In genomic region chr11:117976445-117976844, GRCh38 we compare ENCODE assay signal across 1 cellular context.
TF ChIP-seq lines count a peak whose summit lies in the region.

No MANE protein-coding gene starts in this region.

TF ChIP-seq in K562, 482 proteins besides CTCF, POLR2A, EP300 and RAD21 (continues in another document):
- TF ChIP-seq ARID1B (IDR thresholded peaks at IDR 0.05): peak; percentile 54
- no peak for TF ChIP-seq USF2 (CRISPR knock-in tag; IDR thresholded peaks at IDR 0.05)
- no peak for TF ChIP-seq THAP12 (CRISPR knock-in tag; IDR thresholded peaks at IDR 0.05)
- 0 out of 4 replicates have a peak, but pooled peaks of 1 of the 2 experiments have one; percentile 17 for TF ChIP-seq KDM1A (IDR thresholded peaks at IDR 0.05)
- peak; percentile 73 for TF ChIP-seq NCOR1 (IDR thresholded peaks at IDR 0.05)
- no peak for TF ChIP-seq CHD1 (IDR thresholded peaks at IDR 0.05; ENCODE audit: low read length)
- TF ChIP-seq SOX6 (IDR thresholded peaks at IDR 0.05): peak; percentile 54; the same call in 1 of the 2 replicates
- peak; percentile 53 for TF ChIP-seq CBFA2T2 (conservative IDR thresholded peaks at IDR 0.05)
- TF ChIP-seq U2AF1 (optimal IDR thresholded peaks at IDR 0.05; ENCODE audit: low read depth, low read length): no peak
- TF ChIP-seq KAT7 (CRISPR knock-in tag; IDR thresholded peaks at IDR 0.05; ENCODE audit: borderline replicate concordance): no peak
- no peak for TF ChIP-seq HDGF (IDR thresholded peaks at IDR 0.05)
- TF ChIP-seq HMG20A (CRISPR knock-in tag; conservative IDR thresholded peaks at IDR 0.05): no peak
- no peak for TF ChIP-seq POLR2B (IDR thresholded peaks at IDR 0.05; ENCODE audit: low read depth, partially characterized antibody)
- no peak for TF ChIP-seq PRDM10 (IDR thresholded peaks at IDR 0.05; ENCODE audit: partially characterized antibody)
- TF ChIP-seq TAL1 (IDR thresholded peaks at IDR 0.05): peak; percentile 56
- no peak for TF ChIP-seq BRD9 (IDR thresholded peaks at IDR 0.05; ENCODE audit: low read depth, partially characterized antibody)
- 0 out of 4 replicates have a peak, but pooled peaks of 1 of the 2 experiments have one; percentile 15 for TF ChIP-seq TRIM24 (IDR thresholded peaks at IDR 0.05)
- no peak for TF ChIP-seq NONO (IDR thresholded peaks at IDR 0.05; ENCODE audit: low read depth in 2 of 2, low read length in 1 of 2)
- TF ChIP-seq ZNF592 (IDR thresholded peaks at IDR 0.05): peak; percentile 52
- TF ChIP-seq L3MBTL2 (IDR thresholded peaks at IDR 0.05): 0 out of 2 replicates have a peak, but pooled peaks have one; percentile 27
- TF ChIP-seq HDAC2 (IDR thresholded peaks at IDR 0.05): no peak
- no peak for TF ChIP-seq ZNF165 (CRISPR knock-in tag; IDR thresholded peaks at IDR 0.05; ENCODE audit: borderline replicate concordance)
- peak; percentile 44 for TF ChIP-seq ETV1 (tag; conservative IDR thresholded peaks at IDR 0.05; ENCODE audit: low read depth)
- TF ChIP-seq CBFA2T3 (IDR thresholded peaks at IDR 0.05): peak; percentile 78
- no peak for TF ChIP-seq ETS2 (tag; IDR thresholded peaks at IDR 0.05; ENCODE audit: borderline replicate concordance, poor library complexity, severe bottlenecking)
- no peak for TF ChIP-seq TEAD4 (IDR thresholded peaks at IDR 0.05; ENCODE audit: low read length)
- TF ChIP-seq TEAD4 (CRISPR knock-in tag; IDR thresholded peaks at IDR 0.05; ENCODE audit: borderline replicate concordance): no peak
- TF ChIP-seq NCOA1 (IDR thresholded peaks at IDR 0.05; ENCODE audit: low read depth): peak; percentile 28; the same call in 1 of the 2 replicates
- peak; percentile 47; the same call in 1 of the 2 replicates for TF ChIP-seq DPF2 (IDR thresholded peaks at IDR 0.05)
- peak in 1 of 2 experiments; percentile 61; a peak in 2 of 4 replicates for TF ChIP-seq RCOR1 (IDR thresholded peaks at IDR 0.05; ENCODE audit: borderline replicate concordance in 1 of 2, low read depth in 2 of 2, low read length in 2 of 2)
- TF ChIP-seq SMAD4 (CRISPR knock-in tag; conservative IDR thresholded peaks at IDR 0.05): peak; percentile 38; the same call in 1 of the 2 replicates
- 0 out of 2 replicates have a peak, but pooled peaks have one; percentile 15 for TF ChIP-seq MGA (IDR thresholded peaks at IDR 0.05)
- TF ChIP-seq MTA3 (IDR thresholded peaks at IDR 0.05; ENCODE audit: borderline replicate concordance): 0 out of 2 replicates have a peak, but pooled peaks have one; percentile 30
- TF ChIP-seq ZNF175 (CRISPR knock-in tag; IDR thresholded peaks at IDR 0.05; ENCODE audit: low read depth): no peak
